ENCODE assay signal across 27 cellular contexts in genomic region chrX:28701222-28701621, GRCh38.
DNase-seq lines count a peak whose midpoint lies in the region; TF ChIP-seq lines count a peak whose summit lies in the region.
"Had no signal": no experiment of that assay in that cellular context is flagged by ENCODE, and none has a peak within 500 bp of the region (broad histone marks: within the 10 kb centered on the region; RNA-seq: fewer than 3 reads in every experiment).

No MANE protein-coding gene starts in this region.

- H3K4me1 ChIP-seq in OCI-LY1 (ENCODE audit: insufficient read depth, low read length, severe bottlenecking), result no peaks in the 10 kb centered on the region
- H3K4me1 ChIP-seq: esophagus squamous epithelium, left ventricle myocardium inferior had no signal

- no peaks in the 10 kb centered on the region for H3K36me3 ChIP-seq in OCI-LY1 (ENCODE audit: insufficient read depth, low read length)
- H3K36me3 ChIP-seq: esophagus squamous epithelium, left ventricle myocardium inferior had no signal

- no peak overlapping the region for H3K9ac ChIP-seq in OCI-LY1 (ENCODE audit: low read length)

- H3K79me2 ChIP-seq in OCI-LY1 (ENCODE audit: insufficient read depth, low read length), result no peaks in the 10 kb centered on the region

- H3K4me3 ChIP-seq in OCI-LY1 (ENCODE audit: low read depth, low read length, poor library complexity, severe bottlenecking) (no peak overlapping the region), cardiac fibroblast (replicated peaks in 1 of 2; ENCODE audit: low read depth in 2 of 2, low read length in 2 of 2) (no peak overlapping the region)
- H3K4me3 ChIP-seq: coronary artery, esophagus squamous epithelium, left ventricle myocardium inferior had no signal

- no peak overlapping the region for H3K4me3 Mint-ChIP-seq in glutamatergic neuron (ENCODE audit: unreplicated experiment)
- H3K4me3 Mint-ChIP-seq: B cell; brain; CD8-positive, alpha-beta memory T cell; stimulated activated naive CD8-positive, alpha-beta T cell treated with anti-CD3 and anti-CD28 coated beads, Interleukin-15, amount 100 ng/mL, for 72 hours; T-helper 2 cell treated with Interferon-gamma antibody and Interleukin-4, amounts not matched to agents 5 μg/mL and 100 μg/mL, for 36 hours had no signal

- H3K36me3 Mint-ChIP-seq in glutamatergic neuron (ENCODE audit: unreplicated experiment), result no peaks in the 10 kb centered on the region
- H3K36me3 Mint-ChIP-seq: brain; CD8-positive, alpha-beta memory T cell had no signal

- H3F3A ChIP-seq in OCI-LY1 (ENCODE audit: insufficient read depth, low read length), result no peaks in the 10 kb centered on the region

- no peaks in the 10 kb centered on the region for H3K9me3 Mint-ChIP-seq in glutamatergic neuron (ENCODE audit: unreplicated experiment)
- H3K9me3 Mint-ChIP-seq: brain; stimulated activated naive CD8-positive, alpha-beta T cell treated with anti-CD3 and anti-CD28 coated beads, Interleukin-15, amount 100 ng/mL, for 72 hours; T-helper 2 cell treated with Interferon-gamma antibody and Interleukin-4, amounts not matched to agents 5 μg/mL and 100 μg/mL, for 36 hours had no signal

- DNase-seq in cardiac fibroblast (ENCODE audit: low read depth in 2 of 2) (peak in 1 of 2 donors; percentile 1), glutamatergic neuron (no peak), NCI-H1436 (lab: John Stamatoyannopoulos, UW) (no peak), COR-L47 (lab: John Stamatoyannopoulos, UW) (no peak), NCI-H510A (lab: John Stamatoyannopoulos, UW) (no peak)
- no peak for DNase-seq in stimulated activated CD4-positive, alpha-beta T cell treated with anti-CD3 and anti-CD28 coated beads, Interleukin-4, amount 100 ng/mL, for 1 hour
- DNase-seq: activated CD4-positive, alpha-beta T cell treated with anti-CD3 and anti-CD28 coated beads for 48 hours; activated T-cell treated with anti-CD3 and anti-CD28 coated beads, Interleukin-2, amount 50 U/mL, for 48 hours; CD8-positive, alpha-beta memory T cell; DMS153; esophagus squamous epithelium; GF-D8; HCEC 1CT; KG1; left ventricle myocardium inferior; NCI-H1417; NCI-H2081 treated with DMSO at 0.1 percent for 48 hours; NCI-H226; NCI-H748 treated with DMSO at 0.1 percent for 48 hours; stimulated activated CD8-positive, alpha-beta memory T cell treated with anti-CD3 and anti-CD28 coated beads, Interleukin-4, amount 100 ng/mL, for 48 hours; stimulated activated naive CD8-positive, alpha-beta T cell treated with anti-CD3 and anti-CD28 coated beads, Interleukin-15, amount 100 ng/mL, for 72 hours had no signal

- no peak overlapping the region for H3K4me2 ChIP-seq in OCI-LY1 (ENCODE audit: low read length)

- H4K20me1 ChIP-seq in OCI-LY1 (ENCODE audit: insufficient read depth, low read length), result no peaks in the 10 kb centered on the region

- no peaks in the 10 kb centered on the region for H3K9me3 ChIP-seq in OCI-LY1 (ENCODE audit: low read length)
- H3K9me3 ChIP-seq: esophagus squamous epithelium, left ventricle myocardium inferior had no signal

- H3K27me3 ChIP-seq in OCI-LY1 (ENCODE audit: insufficient read depth, low read length), result no peaks in the 10 kb centered on the region
- H3K27me3 ChIP-seq: esophagus squamous epithelium had no signal

- H2AFZ ChIP-seq in OCI-LY1 (ENCODE audit: low read length), result no peak overlapping the region

- H3K27ac ChIP-seq in C4-2B (no peak overlapping the region), OCI-LY1 (ENCODE audit: low read depth, low read length, poor library complexity, severe bottlenecking) (no peak overlapping the region)
- H3K27ac ChIP-seq: coronary artery, esophagus squamous epithelium, left ventricle myocardium inferior had no signal

- no peak overlapping the region for H3K27ac Mint-ChIP-seq in glutamatergic neuron (ENCODE audit: unreplicated experiment)
- H3K27ac Mint-ChIP-seq: B cell; brain; CD8-positive, alpha-beta memory T cell; stimulated activated naive CD8-positive, alpha-beta T cell treated with anti-CD3 and anti-CD28 coated beads, Interleukin-15, amount 100 ng/mL, for 72 hours; T-helper 2 cell treated with Interferon-gamma antibody and Interleukin-4, amounts not matched to agents 5 μg/mL and 100 μg/mL, for 36 hours had no signal

- TF ChIP-seq CTCF in C4-2B (conservative IDR thresholded peaks at IDR 0.05) (peak; percentile 36), OCI-LY1 (IDR thresholded peaks at IDR 0.05; ENCODE audit: low read length) (0 out of 2 replicates have a peak, but pooled peaks have one; percentile 17), cardiac fibroblast (IDR thresholded peaks at IDR 0.05; ENCODE audit: low read depth, low read length) (peak; percentile 25), glutamatergic neuron (IDR thresholded peaks at IDR 0.05; ENCODE audit: partially characterized antibody, unreplicated experiment) (peak; percentile 34)

- no peaks in the 10 kb centered on the region for H3K27me3 Mint-ChIP-seq in glutamatergic neuron (ENCODE audit: unreplicated experiment)
- H3K27me3 Mint-ChIP-seq: B cell; CD8-positive, alpha-beta memory T cell; stimulated activated naive CD8-positive, alpha-beta T cell treated with anti-CD3 and anti-CD28 coated beads, Interleukin-15, amount 100 ng/mL, for 72 hours had no signal

- H3K4me1 Mint-ChIP-seq in glutamatergic neuron (ENCODE audit: low read depth, unreplicated experiment), result peaks cover 2% of the 10 kb centered on the region
- H3K4me1 Mint-ChIP-seq: B cell; brain; CD8-positive, alpha-beta memory T cell; stimulated activated naive CD8-positive, alpha-beta T cell treated with anti-CD3 and anti-CD28 coated beads, Interleukin-15, amount 100 ng/mL, for 72 hours had no signal

- no peaks in the 10 kb centered on the region for H3K9me2 ChIP-seq in OCI-LY1 (ENCODE audit: low read depth, low read length)
